Comparison of ENCODE assay signal across 8 cellular contexts in the genomic region with DNA sequence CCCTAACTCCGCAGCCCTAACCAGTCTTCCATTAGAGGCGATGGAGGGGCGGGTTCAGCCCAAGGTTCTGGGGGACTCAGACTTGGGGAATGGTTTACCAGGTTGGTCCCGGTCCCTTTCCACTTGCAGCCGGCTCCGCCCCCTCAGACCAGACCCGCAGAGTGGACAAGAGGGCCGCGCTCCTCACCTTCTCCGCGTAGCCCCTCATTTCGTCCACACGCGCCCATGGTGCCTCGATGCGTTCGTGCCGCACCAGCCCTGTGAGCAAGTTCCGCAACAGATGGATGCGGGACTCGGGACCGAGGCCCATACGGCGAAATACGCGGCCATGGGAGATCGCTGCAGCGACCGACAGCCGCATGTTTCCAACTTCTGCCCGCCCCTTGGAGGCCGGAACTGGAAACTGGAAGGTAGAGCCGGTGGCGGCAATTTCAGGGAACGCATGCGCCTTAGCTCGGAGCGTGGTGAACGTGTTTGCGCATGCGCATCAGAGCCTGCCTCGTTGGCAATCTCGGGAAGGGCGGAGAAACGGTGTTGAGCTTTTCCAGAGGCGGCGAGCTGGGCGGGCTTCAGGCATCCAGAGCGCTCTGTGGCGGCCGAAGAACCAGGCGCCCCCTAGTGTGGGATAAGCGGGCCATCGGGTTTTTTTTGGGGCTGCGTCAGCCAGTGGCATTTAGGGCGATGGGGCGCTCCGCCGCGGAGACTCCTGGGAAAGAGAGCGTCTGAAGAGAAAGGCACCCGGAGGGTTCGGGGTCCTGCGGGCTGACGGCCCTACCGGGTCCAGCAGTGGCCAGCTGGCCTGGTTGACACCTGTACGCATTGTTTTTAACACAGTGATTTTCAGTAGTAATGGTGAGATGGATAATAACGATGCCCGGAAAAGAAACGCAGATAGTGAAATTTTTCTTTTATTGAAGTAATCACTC. TPM values are rescaled to one million over a fixed set of nuclear protein-coding genes. Genes with fewer than 3 reads are reported as not detected.
DNase-seq lines count a peak whose midpoint lies in the region; ATAC-seq and TF ChIP-seq lines count a peak whose summit lies in the region.

A gene (minus strand): TSS at position 405 of the 926 bp plus-strand sequence. CDS start 44 bp downstream, at position 361.

- ATAC-seq in GM19468 (IDR thresholded peaks at IDR 0.05; ENCODE audit: extremely low read depth, unreplicated experiment) (peak; percentile 86), lower lobe of right lung (peak; percentile 98 to 100)

- peaks cover 23% of the 10 kb centered on the region for H3K4me1 ChIP-seq in lower lobe of right lung

- DNase-seq in COLO829 (ENCODE audit: low spot score) (peak; percentile 100), HS-5 (ENCODE audit: low read depth) (peak; percentile 98), NK-92 (lab: John Stamatoyannopoulos, UW; ENCODE audit: unreplicated experiment) (peak; percentile 96), lower lobe of right lung (peak; percentile 99)
- DNase-seq in activated CD8-positive, alpha-beta memory T cell treated with anti-CD3 and anti-CD28 coated beads for 1 hour (ENCODE audit: extremely low read depth in 1 of 2, low read depth in 1 of 2), result peak; percentile 97 to 98
- peak; percentile 99 for DNase-seq in effector CD4-positive, alpha-beta T cell
- peak; percentile 98 to 99 (median 98) for DNase-seq in stimulated activated CD4-positive, alpha-beta T cell treated with anti-CD3 and anti-CD28 coated beads, TNF-alpha, amount 100 ng/mL, for 24 hours (ENCODE audit: low read depth in 3 of 3)

- intact Hi-C loops in lower lobe of right lung (cut with DNase I), result no loop called here

- peaks cover 20% of the 10 kb centered on the region for H3K36me3 ChIP-seq in lower lobe of right lung

- peak; percentile 93 for TF ChIP-seq CTCF in lower lobe of right lung (IDR thresholded peaks at IDR 0.05)

- H3K4me3 ChIP-seq in lower lobe of right lung, result peak within 1 kb of the TSS; percentile 89

- no peaks in the 10 kb centered on the region for H3K9me3 ChIP-seq in lower lobe of right lung

- no peaks in the 10 kb centered on the region for H3K27me3 ChIP-seq in lower lobe of right lung (ENCODE audit: low read depth)

- H3K27ac ChIP-seq in lower lobe of right lung, result peak within 1 kb of the TSS; percentile 89

RNA-seq across cellular contexts. Expression of the gene that starts here (rescaled TPM):
- total RNA-seq in lower lobe of right lung, result 34.2 TPM

Comparison
In these comparisons a context has a peak if more than half of its experiments do, and no peak if none do; other contexts are left out.
1. Peak in every context shown above with its lines: DNase-seq, ATAC-seq, H3K4me3 ChIP-seq and H3K27ac ChIP-seq.